28 cellular contexts compared by ENCODE assay signal in the genomic region with DNA sequence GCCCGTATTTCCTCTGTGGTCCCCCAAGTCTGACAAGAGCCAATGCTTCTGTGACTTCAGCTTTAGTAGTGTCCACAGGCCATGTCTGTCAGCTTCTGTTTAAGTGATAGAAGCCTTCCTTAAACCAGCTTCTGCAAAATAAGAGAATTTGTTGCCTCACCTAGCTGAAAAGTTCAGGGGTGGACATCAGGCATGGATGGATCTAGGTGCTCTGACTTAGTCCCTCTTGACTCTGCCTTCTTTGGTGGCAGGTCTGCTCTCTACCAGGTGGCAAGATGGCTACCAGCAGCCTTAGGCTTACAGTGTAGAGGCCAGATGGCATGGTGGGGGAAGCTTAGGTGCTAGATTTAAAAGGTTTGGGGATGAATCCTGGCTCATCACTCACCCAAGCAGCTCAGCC.
"Had no signal": no experiment of that assay in that cellular context is flagged by ENCODE, and none has a peak within 500 bp of the region (broad histone marks: within the 10 kb centered on the region; RNA-seq: fewer than 3 reads in every experiment).

No MANE protein-coding gene starts in this region.

- H3K9me3 ChIP-seq: left lung, lower lobe of right lung, mucosa of descending colon, ovary, right atrium auricular region, stomach, testis, thyroid gland, transverse colon, upper lobe of left lung, vagina had no signal

- FAIRE-seq: keratinocyte had no signal

- H3K4me3 ChIP-seq: left lung, lower lobe of right lung, mucosa of descending colon, ovary, right atrium auricular region, skin epidermis, stomach, testis, thyroid gland, transverse colon, upper lobe of left lung, vagina had no signal

- ATAC-seq: left colon; left lung; lower lobe of right lung; mucosa of descending colon; naive thymus-derived CD4-positive, alpha-beta T cell; natural killer cell treated with Interleukin-12 subunit alpha and Interleukin-12 subunit beta and Interleukin-15 and Interleukin-18, amount 100 ng/mL, for 72 hours; sciatic nerve; stimulated activated naive B cell treated with anti-CD40 and anti-IgM and Interleukin-4, amounts not matched to agents 10 μg/mL and 1 μg/mL and 100 μg/mL, for 72 hours; stimulated activated naive CD8-positive, alpha-beta T cell treated with anti-CD3 and anti-CD28 coated beads, Interleukin-15, Interleukin-2, amounts not matched to agents 100 U/mL and 50 U/mL, for 24 hours had no signal

- DNase-seq: hippocampal formation; kidney glomerular epithelial cell; left colon; left lung; lower lobe of right lung; mammary epithelial cell; mesenchymal stem cell; midbrain; mucosa of descending colon; naive thymus-derived CD4-positive, alpha-beta T cell; ovary; stimulated activated CD4-positive, alpha-beta T cell treated with anti-CD3 and anti-CD28 coated beads, Interleukin-12 subunit alpha, Interleukin-12 subunit beta, amount 100 ng/mL, for 4 hours; stimulated activated CD4-positive, alpha-beta T cell treated with anti-CD3 and anti-CD28 coated beads, Interleukin-15, amount 100 ng/mL, for 24 hours; stimulated activated CD4-positive, alpha-beta T cell treated with anti-CD3 and anti-CD28 coated beads, Interleukin-2, amount 100 ng/mL, for 24 hours; stimulated activated CD4-positive, alpha-beta T cell treated with anti-CD3 and anti-CD28 coated beads, Interleukin-4, amount 100 ng/mL, for 1 hour; stimulated activated naive B cell treated with anti-CD40 and anti-IgM and Interleukin-4, amounts not matched to agents 10 μg/mL and 1 μg/mL and 100 μg/mL, for 72 hours; stimulated activated naive CD8-positive, alpha-beta T cell treated with anti-CD3 and anti-CD28 coated beads, Interleukin-15, Interleukin-2, amounts not matched to agents 100 U/mL and 50 U/mL, for 24 hours; stomach; testis; thyroid gland; transverse colon; upper lobe of left lung had no signal

- H3K36me3 ChIP-seq: ovary, right atrium auricular region, thyroid gland, upper lobe of left lung, vagina had no signal

- H3K27ac ChIP-seq: left lung, lower lobe of right lung, ovary, right atrium auricular region, skin epidermis, stomach, testis, transverse colon, upper lobe of left lung, vagina had no signal

- H3K27me3 ChIP-seq: left lung, ovary, right atrium auricular region, stomach, testis, thyroid gland, transverse colon, upper lobe of left lung, vagina had no signal

- H3K4me1 ChIP-seq: left lung, lower lobe of right lung, right atrium auricular region, testis, upper lobe of left lung had no signal
